4 cellular contexts compared by ENCODE assay signal in the genomic region with DNA sequence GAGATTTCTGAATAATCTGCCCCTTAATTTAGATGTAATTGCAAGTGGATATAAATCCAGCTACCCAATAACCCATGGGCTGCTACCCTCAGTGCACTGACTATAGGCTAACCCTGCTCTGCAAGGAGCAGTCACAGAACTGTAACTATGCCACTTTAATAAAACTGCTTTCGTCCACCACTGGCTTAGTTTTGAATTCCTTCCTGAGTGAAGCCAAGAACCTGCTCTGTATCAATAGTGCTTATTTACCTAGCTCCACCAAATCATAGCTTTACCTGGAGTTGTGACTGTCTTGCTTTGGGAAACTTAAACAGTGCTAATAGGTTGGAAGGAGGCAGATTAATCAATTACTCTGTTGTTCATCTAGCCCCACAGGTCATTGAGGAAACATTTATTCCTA.
"Had no signal": no experiment of that assay in that cellular context is flagged by ENCODE, and none has a peak within 500 bp of the region (broad histone marks: within the 10 kb centered on the region; RNA-seq: fewer than 3 reads in every experiment).

No MANE protein-coding gene starts in this region.

- DNase-seq: H9, HCEC 1CT, IMR-90 had no signal

- H3K27ac Mint-ChIP-seq: GM23338, H9 had no signal

- H3K4me3 Mint-ChIP-seq: GM23338, H9 had no signal

- H3K9me3 Mint-ChIP-seq: H9 had no signal

- H3K4me1 Mint-ChIP-seq: GM23338, H9 had no signal

- H3K4me3 ChIP-seq: GM23338 had no signal
